Comparison of ENCODE assay signal across 15 cellular contexts in genomic region chr7:30921540-30921930, GRCh38. TPM values are rescaled to one million over a fixed set of nuclear protein-coding genes. Genes with fewer than 3 reads are reported as not detected.
DNase-seq lines count a peak whose midpoint lies in the region; ATAC-seq and TF ChIP-seq lines count a peak whose summit lies in the region.
"Had no signal": no experiment of that assay in that cellular context is flagged by ENCODE, and none has a peak within 500 bp of the region (broad histone marks: within the 10 kb centered on the region; RNA-seq: fewer than 3 reads in every experiment).

No MANE protein-coding gene starts in this region.

- H3K4me1 Mint-ChIP-seq in Calu3 (ENCODE audit: low read depth, unreplicated experiment), result peaks cover 21% of the 10 kb centered on the region
- H3K4me1 Mint-ChIP-seq: B cell had no signal

- CTCF ChIA-PET in Calu3 (lab: Charles Lee) (interaction anchor here (0.7 kb wide), 1 partner anchor 14 kb away, joined by 3 read pairs; no protein-coding TSS in a partner anchor), RWPE1 (lab: Yijun Ruan, JAX) (interaction anchor here (0.5 to 2.8 kb wide), 3 partner anchors 17 to 827 kb away, joined by 3 to 13 read pairs (median 6); no protein-coding TSS in a partner anchor)

- DNase-seq in Calu3, result no peak
- no peak for DNase-seq in RWPE1 (ENCODE audit: low spot score)
- peak; percentile 5 for DNase-seq in iPS-NIHi11 (ENCODE audit: low spot score)
- DNase-seq in NCI-H1436 (lab: John Stamatoyannopoulos, UW), result no peak
- DNase-seq in DMS153 (lab: John Stamatoyannopoulos, UW), result no peak
- DNase-seq: activated CD4-positive, CD25-positive, alpha-beta regulatory T cell; effector CD8-positive, alpha-beta T cell; NCI-H2171 treated with DMSO at 0.1 percent for 48 hours; stimulated activated CD4-positive, alpha-beta T cell treated with anti-CD3 and anti-CD28 coated beads, Interleukin-15, amount 100 ng/mL, for 24 hours had no signal

- intact Hi-C loops in Calu3 (cut with micrococcal nuclease; ENCODE audit: unreplicated experiment), result no loop called here

- H3K27me3 Mint-ChIP-seq in Calu3 (ENCODE audit: unreplicated experiment), result no peaks in the 10 kb centered on the region
- H3K27me3 Mint-ChIP-seq: B cell had no signal

- peaks cover 8% of the 10 kb centered on the region for H3K36me3 ChIP-seq in rectal smooth muscle tissue (ENCODE audit: control insufficient read depth, insufficient read depth, low read length)

- H3K27ac Mint-ChIP-seq in Calu3 (ENCODE audit: unreplicated experiment), result peak overlapping the region; percentile 5

- TF ChIP-seq CTCF in Calu3 (IDR thresholded peaks at IDR 0.05; ENCODE audit: unreplicated experiment), result no peak
- TF ChIP-seq CTCF in RWPE1 (conservative IDR thresholded peaks at IDR 0.05; ENCODE audit: low read depth), result no peak

- POLR2A ChIA-PET in RWPE1 (lab: Yijun Ruan, JAX; ENCODE audit: low non-redundant PET), result no interaction called here

- H3K9ac ChIP-seq in rectal smooth muscle tissue (ENCODE audit: low read length), result no peak overlapping the region

- H3K4me3 ChIP-seq in rectal smooth muscle tissue (ENCODE audit: low read length), result no peak overlapping the region

- no peaks in the 10 kb centered on the region for H3K36me3 Mint-ChIP-seq in Calu3 (ENCODE audit: insufficient read depth, unreplicated experiment)

- no TSS peak for BruUV-seq in Calu3 (replicated peaks; lab: Mats Ljungman, UMichigan)

- H3K4me1 ChIP-seq in rectal smooth muscle tissue (ENCODE audit: control insufficient read depth, insufficient read depth, low read length), result peaks cover 15% of the 10 kb centered on the region

- no peaks in the 10 kb centered on the region for H3K9me3 Mint-ChIP-seq in Calu3 (ENCODE audit: low read depth, unreplicated experiment)
- H3K9me3 Mint-ChIP-seq: neural crest cell had no signal

- ATAC-seq in GM18519 (IDR thresholded peaks at IDR 0.05; ENCODE audit: low FRiP score, unreplicated experiment) (no peak), GM18511 (IDR thresholded peaks at IDR 0.05; ENCODE audit: unreplicated experiment) (no peak)

- no peaks in the 10 kb centered on the region for H3K27me3 ChIP-seq in rectal smooth muscle tissue (ENCODE audit: control insufficient read depth, insufficient read depth, low read length)

- H3K4me3 Mint-ChIP-seq in Calu3 (ENCODE audit: low read depth, unreplicated experiment), result no peak overlapping the region
- H3K4me3 Mint-ChIP-seq: B cell, neural crest cell had no signal

- H3K27ac ChIP-seq in RWPE1 (peak overlapping the region; percentile 81), rectal smooth muscle tissue (ENCODE audit: low read depth, low read length) (peak overlapping the region; percentile 71)

RNA-seq across cellular contexts. Expression of gene AQP1, which starts 9.9 kb away (rescaled TPM):
- 1.7 and 2.6 TPM in 2 replicates for total RNA-seq in Calu3 (2022)
- total RNA-seq: B cell had no signal

RNA-seq across cellular contexts. Expression of gene GHRHR, which starts 42.2 kb away (rescaled TPM):
- not detected in 2 replicates for total RNA-seq in Calu3 (2022)
- total RNA-seq: B cell, glomerular endothelial cell, neural crest cell had no signal
